In the genomic region with DNA sequence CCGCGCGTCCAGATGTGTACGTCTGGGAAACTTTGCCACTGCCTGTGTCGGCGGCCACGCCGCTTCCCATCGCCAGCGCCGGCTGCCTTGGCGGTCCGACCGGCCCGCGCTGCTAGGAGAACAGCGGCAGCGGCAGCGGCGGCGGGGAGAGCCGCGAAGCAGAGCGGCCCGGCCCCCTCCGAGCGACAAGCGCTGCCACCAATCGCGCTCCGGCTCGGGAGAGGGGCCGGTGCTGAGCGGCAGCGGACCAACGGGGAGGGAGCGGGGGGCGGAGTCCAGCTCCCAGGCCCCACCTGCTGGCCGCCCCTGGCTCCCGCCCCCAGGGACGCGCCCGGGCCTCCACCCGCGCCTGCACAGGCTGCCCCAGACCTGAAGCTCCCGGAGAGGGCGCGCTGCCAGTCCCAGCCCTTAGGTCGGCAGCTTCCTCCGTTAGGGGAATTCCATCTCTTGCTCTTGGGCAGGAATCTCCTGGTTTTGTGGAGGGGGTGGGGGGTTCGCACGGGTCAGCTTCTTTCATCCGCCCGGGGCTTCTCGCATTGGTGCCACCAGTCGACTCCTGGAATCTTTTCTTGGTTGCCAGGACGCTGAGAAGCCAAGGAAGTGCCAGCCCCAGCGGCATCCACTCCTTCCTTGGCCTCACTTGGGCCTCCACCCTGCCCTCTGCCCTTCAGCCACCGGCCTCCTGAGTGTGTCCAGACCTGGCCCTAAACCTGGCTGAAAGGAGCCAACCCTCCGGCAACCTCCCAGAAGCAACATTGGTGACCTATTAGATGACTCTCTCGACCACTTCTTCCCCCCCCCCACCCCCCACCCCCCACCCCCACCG, we compare ENCODE assay signal across 1 cellular context.
TF ChIP-seq lines count a peak whose summit lies in the region.

A gene (minus strand): TSS at position 125 of the 826 bp plus-strand sequence.

TF ChIP-seq in HepG2, 621 proteins besides CTCF, POLR2A, EP300 and RAD21 (continued from another document and continues in another):
- TF ChIP-seq, protein P1, sequence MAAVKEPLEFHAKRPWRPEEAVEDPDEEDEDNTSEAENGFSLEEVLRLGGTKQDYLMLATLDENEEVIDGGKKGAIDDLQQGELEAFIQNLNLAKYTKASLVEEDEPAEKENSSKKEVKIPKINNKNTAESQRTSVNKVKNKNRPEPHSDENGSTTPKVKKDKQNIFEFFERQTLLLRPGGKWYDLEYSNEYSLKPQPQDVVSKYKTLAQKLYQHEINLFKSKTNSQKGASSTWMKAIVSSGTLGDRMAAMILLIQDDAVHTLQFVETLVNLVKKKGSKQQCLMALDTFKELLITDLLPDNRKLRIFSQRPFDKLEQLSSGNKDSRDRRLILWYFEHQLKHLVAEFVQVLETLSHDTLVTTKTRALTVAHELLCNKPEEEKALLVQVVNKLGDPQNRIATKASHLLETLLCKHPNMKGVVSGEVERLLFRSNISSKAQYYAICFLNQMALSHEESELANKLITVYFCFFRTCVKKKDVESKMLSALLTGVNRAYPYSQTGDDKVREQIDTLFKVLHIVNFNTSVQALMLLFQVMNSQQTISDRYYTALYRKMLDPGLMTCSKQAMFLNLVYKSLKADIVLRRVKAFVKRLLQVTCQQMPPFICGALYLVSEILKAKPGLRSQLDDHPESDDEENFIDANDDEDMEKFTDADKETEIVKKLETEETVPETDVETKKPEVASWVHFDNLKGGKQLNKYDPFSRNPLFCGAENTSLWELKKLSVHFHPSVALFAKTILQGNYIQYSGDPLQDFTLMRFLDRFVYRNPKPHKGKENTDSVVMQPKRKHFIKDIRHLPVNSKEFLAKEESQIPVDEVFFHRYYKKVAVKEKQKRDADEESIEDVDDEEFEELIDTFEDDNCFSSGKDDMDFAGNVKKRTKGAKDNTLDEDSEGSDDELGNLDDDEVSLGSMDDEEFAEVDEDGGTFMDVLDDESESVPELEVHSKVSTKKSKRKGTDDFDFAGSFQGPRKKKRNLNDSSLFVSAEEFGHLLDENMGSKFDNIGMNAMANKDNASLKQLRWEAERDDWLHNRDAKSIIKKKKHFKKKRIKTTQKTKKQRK (IDR thresholded peaks at IDR 0.05; ENCODE audit: low read length): no peak
- no peak for TF ChIP-seq AGO2 (optimal IDR thresholded peaks at IDR 0.05; ENCODE audit: low read depth, low read length)
- TF ChIP-seq, protein P2, sequence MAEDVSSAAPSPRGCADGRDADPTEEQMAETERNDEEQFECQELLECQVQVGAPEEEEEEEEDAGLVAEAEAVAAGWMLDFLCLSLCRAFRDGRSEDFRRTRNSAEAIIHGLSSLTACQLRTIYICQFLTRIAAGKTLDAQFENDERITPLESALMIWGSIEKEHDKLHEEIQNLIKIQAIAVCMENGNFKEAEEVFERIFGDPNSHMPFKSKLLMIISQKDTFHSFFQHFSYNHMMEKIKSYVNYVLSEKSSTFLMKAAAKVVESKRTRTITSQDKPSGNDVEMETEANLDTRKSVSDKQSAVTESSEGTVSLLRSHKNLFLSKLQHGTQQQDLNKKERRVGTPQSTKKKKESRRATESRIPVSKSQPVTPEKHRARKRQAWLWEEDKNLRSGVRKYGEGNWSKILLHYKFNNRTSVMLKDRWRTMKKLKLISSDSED (CRISPR knock-in tag; IDR thresholded peaks at IDR 0.05): no peak
- TF ChIP-seq ZNF850 (CRISPR knock-in tag; conservative IDR thresholded peaks at IDR 0.05): no peak
- no peak for TF ChIP-seq ZNF383 (CRISPR knock-in tag; IDR thresholded peaks at IDR 0.05; ENCODE audit: borderline replicate concordance)
- peak; percentile 60; the same call in 1 of the 2 replicates for TF ChIP-seq GABPB1 (CRISPR knock-in tag; IDR thresholded peaks at IDR 0.05)
- TF ChIP-seq, protein P3, sequence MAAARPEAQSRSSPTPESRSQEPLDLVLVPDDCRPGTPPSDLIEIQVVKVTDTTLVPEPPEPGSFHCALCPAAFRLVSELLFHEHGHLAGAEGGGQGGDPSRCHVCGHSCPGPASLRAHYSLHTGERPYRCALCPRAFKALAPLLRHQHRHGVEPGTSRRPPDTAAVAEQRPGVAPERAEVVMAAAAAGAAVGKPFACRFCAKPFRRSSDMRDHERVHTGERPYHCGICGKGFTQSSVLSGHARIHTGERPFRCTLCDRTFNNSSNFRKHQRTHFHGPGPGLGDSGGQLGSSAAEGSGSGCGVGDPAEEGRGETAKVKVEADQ (CRISPR knock-in tag; IDR thresholded peaks at IDR 0.05; ENCODE audit: borderline replicate concordance): no peak
- no peak for TF ChIP-seq ZNF547 (CRISPR knock-in tag; IDR thresholded peaks at IDR 0.05)
- no peak for TF ChIP-seq ZNF773 (CRISPR knock-in tag; IDR thresholded peaks at IDR 0.05; ENCODE audit: borderline replicate concordance)
- TF ChIP-seq, protein P4, sequence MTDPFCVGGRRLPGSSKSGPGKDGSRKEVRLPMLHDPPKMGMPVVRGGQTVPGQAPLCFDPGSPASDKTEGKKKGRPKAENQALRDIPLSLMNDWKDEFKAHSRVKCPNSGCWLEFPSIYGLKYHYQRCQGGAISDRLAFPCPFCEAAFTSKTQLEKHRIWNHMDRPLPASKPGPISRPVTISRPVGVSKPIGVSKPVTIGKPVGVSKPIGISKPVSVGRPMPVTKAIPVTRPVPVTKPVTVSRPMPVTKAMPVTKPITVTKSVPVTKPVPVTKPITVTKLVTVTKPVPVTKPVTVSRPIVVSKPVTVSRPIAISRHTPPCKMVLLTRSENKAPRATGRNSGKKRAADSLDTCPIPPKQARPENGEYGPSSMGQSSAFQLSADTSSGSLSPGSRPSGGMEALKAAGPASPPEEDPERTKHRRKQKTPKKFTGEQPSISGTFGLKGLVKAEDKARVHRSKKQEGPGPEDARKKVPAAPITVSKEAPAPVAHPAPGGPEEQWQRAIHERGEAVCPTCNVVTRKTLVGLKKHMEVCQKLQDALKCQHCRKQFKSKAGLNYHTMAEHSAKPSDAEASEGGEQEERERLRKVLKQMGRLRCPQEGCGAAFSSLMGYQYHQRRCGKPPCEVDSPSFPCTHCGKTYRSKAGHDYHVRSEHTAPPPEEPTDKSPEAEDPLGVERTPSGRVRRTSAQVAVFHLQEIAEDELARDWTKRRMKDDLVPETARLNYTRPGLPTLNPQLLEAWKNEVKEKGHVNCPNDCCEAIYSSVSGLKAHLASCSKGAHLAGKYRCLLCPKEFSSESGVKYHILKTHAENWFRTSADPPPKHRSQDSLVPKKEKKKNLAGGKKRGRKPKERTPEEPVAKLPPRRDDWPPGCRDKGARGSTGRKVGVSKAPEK (CRISPR knock-in tag; IDR thresholded peaks at IDR 0.05; ENCODE audit: borderline replicate concordance): no peak
- no peak for TF ChIP-seq ZNF629 (CRISPR knock-in tag; conservative IDR thresholded peaks at IDR 0.05)
- TF ChIP-seq CCDC6 (CRISPR knock-in tag; IDR thresholded peaks at IDR 0.05): no peak
- peak; percentile 96 for TF ChIP-seq SP2 (CRISPR knock-in tag; IDR thresholded peaks at IDR 0.05)
- TF ChIP-seq ZNF232 (CRISPR knock-in tag; IDR thresholded peaks at IDR 0.05; ENCODE audit: borderline replicate concordance): no peak
- TF ChIP-seq ZNF614 (CRISPR knock-in tag; IDR thresholded peaks at IDR 0.05; ENCODE audit: borderline replicate concordance): no peak
- TF ChIP-seq GATA4 (IDR thresholded peaks at IDR 0.05; ENCODE audit: borderline replicate concordance, low read depth): no peak
- TF ChIP-seq FOXK2 (IDR thresholded peaks at IDR 0.05): no peak
- TF ChIP-seq, protein P5, sequence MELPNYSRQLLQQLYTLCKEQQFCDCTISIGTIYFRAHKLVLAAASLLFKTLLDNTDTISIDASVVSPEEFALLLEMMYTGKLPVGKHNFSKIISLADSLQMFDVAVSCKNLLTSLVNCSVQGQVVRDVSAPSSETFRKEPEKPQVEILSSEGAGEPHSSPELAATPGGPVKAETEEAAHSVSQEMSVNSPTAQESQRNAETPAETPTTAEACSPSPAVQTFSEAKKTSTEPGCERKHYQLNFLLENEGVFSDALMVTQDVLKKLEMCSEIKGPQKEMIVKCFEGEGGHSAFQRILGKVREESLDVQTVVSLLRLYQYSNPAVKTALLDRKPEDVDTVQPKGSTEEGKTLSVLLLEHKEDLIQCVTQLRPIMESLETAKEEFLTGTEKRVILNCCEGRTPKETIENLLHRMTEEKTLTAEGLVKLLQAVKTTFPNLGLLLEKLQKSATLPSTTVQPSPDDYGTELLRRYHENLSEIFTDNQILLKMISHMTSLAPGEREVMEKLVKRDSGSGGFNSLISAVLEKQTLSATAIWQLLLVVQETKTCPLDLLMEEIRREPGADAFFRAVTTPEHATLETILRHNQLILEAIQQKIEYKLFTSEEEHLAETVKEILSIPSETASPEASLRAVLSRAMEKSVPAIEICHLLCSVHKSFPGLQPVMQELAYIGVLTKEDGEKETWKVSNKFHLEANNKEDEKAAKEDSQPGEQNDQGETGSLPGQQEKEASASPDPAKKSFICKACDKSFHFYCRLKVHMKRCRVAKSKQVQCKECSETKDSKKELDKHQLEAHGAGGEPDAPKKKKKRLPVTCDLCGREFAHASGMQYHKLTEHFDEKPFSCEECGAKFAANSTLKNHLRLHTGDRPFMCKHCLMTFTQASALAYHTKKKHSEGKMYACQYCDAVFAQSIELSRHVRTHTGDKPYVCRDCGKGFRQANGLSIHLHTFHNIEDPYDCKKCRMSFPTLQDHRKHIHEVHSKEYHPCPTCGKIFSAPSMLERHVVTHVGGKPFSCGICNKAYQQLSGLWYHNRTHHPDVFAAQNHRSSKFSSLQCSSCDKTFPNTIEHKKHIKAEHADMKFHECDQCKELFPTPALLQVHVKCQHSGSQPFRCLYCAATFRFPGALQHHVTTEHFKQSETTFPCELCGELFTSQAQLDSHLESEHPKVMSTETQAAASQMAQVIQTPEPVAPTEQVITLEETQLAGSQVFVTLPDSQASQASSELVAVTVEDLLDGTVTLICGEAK (IDR thresholded peaks at IDR 0.05): no peak
- TF ChIP-seq, protein P5 (CRISPR knock-in tag; IDR thresholded peaks at IDR 0.05): no peak
- no peak for TF ChIP-seq CHCHD3 (CRISPR knock-in tag; IDR thresholded peaks at IDR 0.05)
- TF ChIP-seq, protein P6, sequence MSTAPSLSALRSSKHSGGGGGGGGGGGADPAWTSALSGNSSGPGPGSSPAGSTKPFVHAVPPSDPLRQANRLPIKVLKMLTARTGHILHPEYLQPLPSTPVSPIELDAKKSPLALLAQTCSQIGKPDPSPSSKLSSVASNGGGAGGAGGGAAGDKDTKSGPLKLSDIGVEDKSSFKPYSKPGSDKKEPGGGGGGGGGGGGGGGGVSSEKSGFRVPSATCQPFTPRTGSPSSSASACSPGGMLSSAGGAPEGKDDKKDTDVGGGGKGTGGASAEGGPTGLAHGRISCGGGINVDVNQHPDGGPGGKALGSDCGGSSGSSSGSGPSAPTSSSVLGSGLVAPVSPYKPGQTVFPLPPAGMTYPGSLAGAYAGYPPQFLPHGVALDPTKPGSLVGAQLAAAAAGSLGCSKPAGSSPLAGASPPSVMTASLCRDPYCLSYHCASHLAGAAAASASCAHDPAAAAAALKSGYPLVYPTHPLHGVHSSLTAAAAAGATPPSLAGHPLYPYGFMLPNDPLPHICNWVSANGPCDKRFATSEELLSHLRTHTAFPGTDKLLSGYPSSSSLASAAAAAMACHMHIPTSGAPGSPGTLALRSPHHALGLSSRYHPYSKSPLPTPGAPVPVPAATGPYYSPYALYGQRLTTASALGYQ (CRISPR knock-in tag; IDR thresholded peaks at IDR 0.05): no peak
- no peak for TF ChIP-seq RELA (CRISPR knock-in tag; IDR thresholded peaks at IDR 0.05)
- no peak for TF ChIP-seq SIX4 (CRISPR knock-in tag; IDR thresholded peaks at IDR 0.05)
- TF ChIP-seq MYC (CRISPR knock-in tag; IDR thresholded peaks at IDR 0.05; ENCODE audit: borderline replicate concordance): no peak; the same call in 1 of the 2 replicates
- no peak for TF ChIP-seq ZSCAN12 (CRISPR knock-in tag; IDR thresholded peaks at IDR 0.05)
- TF ChIP-seq SP5 (CRISPR knock-in tag; IDR thresholded peaks at IDR 0.05; ENCODE audit: borderline replicate concordance, low read depth): no peak
- TF ChIP-seq SALL1 (CRISPR knock-in tag; IDR thresholded peaks at IDR 0.05): 0 out of 2 replicates have a peak, but pooled peaks have one; percentile 20
- no peak for TF ChIP-seq ATF7 (IDR thresholded peaks at IDR 0.05)
- 0 out of 2 replicates have a peak, but pooled peaks have one; percentile 36 for TF ChIP-seq ATF7 (CRISPR knock-in tag; IDR thresholded peaks at IDR 0.05)
- TF ChIP-seq, protein P7, sequence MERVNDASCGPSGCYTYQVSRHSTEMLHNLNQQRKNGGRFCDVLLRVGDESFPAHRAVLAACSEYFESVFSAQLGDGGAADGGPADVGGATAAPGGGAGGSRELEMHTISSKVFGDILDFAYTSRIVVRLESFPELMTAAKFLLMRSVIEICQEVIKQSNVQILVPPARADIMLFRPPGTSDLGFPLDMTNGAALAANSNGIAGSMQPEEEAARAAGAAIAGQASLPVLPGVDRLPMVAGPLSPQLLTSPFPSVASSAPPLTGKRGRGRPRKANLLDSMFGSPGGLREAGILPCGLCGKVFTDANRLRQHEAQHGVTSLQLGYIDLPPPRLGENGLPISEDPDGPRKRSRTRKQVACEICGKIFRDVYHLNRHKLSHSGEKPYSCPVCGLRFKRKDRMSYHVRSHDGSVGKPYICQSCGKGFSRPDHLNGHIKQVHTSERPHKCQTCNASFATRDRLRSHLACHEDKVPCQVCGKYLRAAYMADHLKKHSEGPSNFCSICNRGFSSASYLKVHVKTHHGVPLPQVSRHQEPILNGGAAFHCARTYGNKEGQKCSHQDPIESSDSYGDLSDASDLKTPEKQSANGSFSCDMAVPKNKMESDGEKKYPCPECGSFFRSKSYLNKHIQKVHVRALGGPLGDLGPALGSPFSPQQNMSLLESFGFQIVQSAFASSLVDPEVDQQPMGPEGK (CRISPR knock-in tag; IDR thresholded peaks at IDR 0.05): 0 out of 2 replicates have a peak, but pooled peaks have one; percentile 16
- TF ChIP-seq ZNF451 (CRISPR knock-in tag; IDR thresholded peaks at IDR 0.05): no peak
- TF ChIP-seq ZNF33A (CRISPR knock-in tag; IDR thresholded peaks at IDR 0.05; ENCODE audit: borderline replicate concordance): no peak
